Comparison of ENCODE assay signal across 25 cellular contexts in genomic region chr5:53549792-53550191, GRCh38.
"Had no signal": no experiment of that assay in that cellular context is flagged by ENCODE, and none has a peak within 500 bp of the region (broad histone marks: within the 10 kb centered on the region; RNA-seq: fewer than 3 reads in every experiment).

No MANE protein-coding gene starts in this region.

- FAIRE-seq: islet of Langerhans had no signal

- H3K27me3 ChIP-seq: colonic mucosa, right atrium auricular region, sigmoid colon, testis, tibial artery had no signal

- H3K4me3 ChIP-seq: colonic mucosa, esophagus muscularis mucosa, heart right ventricle, lower lobe of right lung, prostate gland, right atrium auricular region, sigmoid colon, testis, tibial artery had no signal

- DNase-seq: colonic mucosa; effector CD8-positive, alpha-beta T cell; endodermal cell; foreskin melanocyte; glutamatergic neuron; heart right ventricle; hippocampal formation; kidney glomerular epithelial cell; left ventricle myocardium superior; lower lobe of right lung; naive thymus-derived CD8-positive, alpha-beta T cell; nephron progenitor cell; nucleus accumbens; sigmoid colon; stimulated activated CD4-positive, alpha-beta T cell treated with anti-CD3 and anti-CD28 coated beads, Interleukin-2, amount 100 ng/mL, for 24 hours; stimulated activated CD4-positive, alpha-beta T cell treated with anti-CD3 and anti-CD28 coated beads, Interleukin-4, amount 100 ng/mL, for 24 hours; stimulated activated naive CD4-positive, alpha-beta T cell treated with Interleukin-2 at 50 U/mL for 16 hours; substantia nigra; testis; tibial artery had no signal

- H3K9me3 ChIP-seq: colonic mucosa, esophagus muscularis mucosa, heart right ventricle, lower lobe of right lung, prostate gland, right atrium auricular region, sigmoid colon, testis, tibial artery had no signal

- H3K4me1 ChIP-seq: esophagus muscularis mucosa, heart right ventricle, lower lobe of right lung, prostate gland, right atrium auricular region, sigmoid colon, testis, tibial artery had no signal

- H3K27ac ChIP-seq: colonic mucosa, esophagus muscularis mucosa, heart right ventricle, lower lobe of right lung, prostate gland, right atrium auricular region, sigmoid colon, testis, tibial artery had no signal

- ATAC-seq: heart right ventricle; left ventricle myocardium superior; lower lobe of right lung; naive thymus-derived CD8-positive, alpha-beta T cell; stimulated activated effector memory CD8-positive, alpha-beta T cell treated with anti-CD3 and anti-CD28 coated beads, Interleukin-12 subunit alpha, Interleukin-12 subunit beta, amount 100 ng/mL, for 72 hours had no signal
